ENCODE assay signal across 7 cellular contexts in the genomic region with DNA sequence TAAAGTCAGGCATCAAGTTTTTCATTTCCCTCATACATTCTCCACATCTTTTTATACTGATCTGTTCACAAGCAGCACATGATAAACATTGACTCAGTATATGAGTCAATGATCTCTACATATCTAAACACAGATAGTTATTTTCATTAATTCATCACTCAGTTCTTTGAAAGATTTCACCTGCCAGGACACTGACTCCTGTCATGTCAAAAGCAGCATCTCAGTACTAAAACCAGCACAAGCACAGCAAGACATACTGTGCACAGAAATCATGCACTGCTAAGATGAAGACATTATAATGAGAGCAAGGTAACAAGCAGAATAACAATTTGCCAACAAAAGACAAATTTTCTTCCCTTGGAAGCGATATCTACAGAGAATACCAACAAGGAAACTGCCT.
"Had no signal": no experiment of that assay in that cellular context is flagged by ENCODE, and none has a peak within 500 bp of the region (broad histone marks: within the 10 kb centered on the region; RNA-seq: fewer than 3 reads in every experiment).

No MANE protein-coding gene starts in this region.

- DNase-seq: IMR-90, KBM-7, KG1 had no signal

- H3K4me3 ChIP-seq: K562 had no signal

- H3K27ac ChIP-seq: HL-60 had no signal

- ATAC-seq: HepG2, K562 had no signal

- FAIRE-seq: HepG2, HTR-8/SVneo, K562 had no signal
